Comparison of ENCODE assay signal across 22 cellular contexts in genomic region chr7:155392726-155393570, GRCh38.
DNase-seq lines count a peak whose midpoint lies in the region; ATAC-seq and TF ChIP-seq lines count a peak whose summit lies in the region.
"Had no signal": no experiment of that assay in that cellular context is flagged by ENCODE, and none has a peak within 500 bp of the region (broad histone marks: within the 10 kb centered on the region; RNA-seq: fewer than 3 reads in every experiment).

No MANE protein-coding gene starts in this region.

- RAD21 ChIA-PET in HCT116 (lab: Charles Lee; ENCODE audit: low non-redundant PET in 1 of 2, low total read pairs in 2 of 2, uncharacterized antibody in 2 of 2, unreplicated experiment in 2 of 2): no interaction called here

- no peak overlapping the region for H3K27ac ChIP-seq in HCT116 (ENCODE audit: low read depth, low read length)
- H3K27ac ChIP-seq: body of pancreas, heart right ventricle, lower lobe of right lung, SJCRH30, thoracic aorta had no signal

- H3K4me1 ChIP-seq in HCT116 (ENCODE audit: control insufficient read depth in 1 of 2, insufficient read depth in 2 of 2, low read length in 2 of 2): peaks cover 0 to 8% of the 10 kb centered on the region in 2 experiments; a peak in 2 of 4 replicates
- H3K4me1 ChIP-seq: body of pancreas, heart right ventricle, lower lobe of right lung, SJCRH30 had no signal

- H3K36me3 ChIP-seq in HCT116 (ENCODE audit: control insufficient read depth in 1 of 2, insufficient read depth in 2 of 2, low read length in 2 of 2): no peaks in the 10 kb centered on the region
- H3K36me3 ChIP-seq: heart right ventricle, lower lobe of right lung, MG63, SJCRH30, thoracic aorta had no signal

- peak; percentile 86 for ATAC-seq in HCT116
- peak; percentile 19 for ATAC-seq in left lobe of liver
- no peak for ATAC-seq in GM21717 (IDR thresholded peaks at IDR 0.05; ENCODE audit: unreplicated experiment)
- no peak for ATAC-seq in SK-N-SH treated with all-trans-retinoic acid at 6 μM for 48 hours
- ATAC-seq: body of pancreas, heart right ventricle, lower lobe of right lung had no signal

- POLR2A ChIA-PET in HCT116 (lab: Charles Lee): no interaction called here

- no TSS peak for BruUV-seq in HCT116 (replicated peaks; lab: Mats Ljungman, UMichigan)

- no peak for TF ChIP-seq RAD21 in HCT116 (IDR thresholded peaks at IDR 0.05; ENCODE audit: low read depth)

- intact Hi-C loops in HCT116 (cut with micrococcal nuclease): no loop called here

- TF ChIP-seq CTCF in HCT116 (IDR thresholded peaks at IDR 0.05 in 2 of 3, conservative IDR thresholded peaks at IDR 0.05 in 1 of 3; ENCODE audit: borderline replicate concordance in 1 of 3, insufficient read depth in 1 of 3, low read depth in 2 of 3, low read length in 2 of 3): no peak

- H4K20me1 ChIP-seq in HCT116 (ENCODE audit: insufficient read depth): no peaks in the 10 kb centered on the region

- H2AFZ ChIP-seq in HCT116 (ENCODE audit: low read depth, low read length, poor library complexity, severe bottlenecking): peak overlapping the region; percentile 26

- no peak for TF ChIP-seq POLR2A in HCT116 (IDR thresholded peaks at IDR 0.05; ENCODE audit: borderline replicate concordance, extremely low read depth, insufficient read depth, insufficient read length)

- no peak overlapping the region for H3K4me3 ChIP-seq in HCT116 (replicated peaks in 1 of 2; ENCODE audit: low read depth in 1 of 2, low read length in 2 of 2)
- H3K4me3 ChIP-seq: body of pancreas, heart right ventricle, lower lobe of right lung, MG63, SJCRH30, thoracic aorta had no signal

- peak overlapping the region; percentile 39 for H3K4me2 ChIP-seq in HCT116 (ENCODE audit: low read length)

- H3K27me3 ChIP-seq in HCT116 (ENCODE audit: insufficient read depth, low read length): no peaks in the 10 kb centered on the region
- H3K27me3 ChIP-seq: body of pancreas, MG63 had no signal

- no peaks in the 10 kb centered on the region for H3K79me2 ChIP-seq in HCT116 (ENCODE audit: insufficient read depth, low read length)

- peak; percentile 73 for DNase-seq in COR-L47 (lab: John Stamatoyannopoulos, UW)
- peak; percentile 38 for DNase-seq in HCT116 (ENCODE audit: low read depth, low spot score)
- peak; percentile 53 for DNase-seq in NCI-H69 (lab: John Stamatoyannopoulos, UW)
- DNase-seq in left lobe of liver (ENCODE audit: low spot score): no peak
- no peak for DNase-seq in activated CD4-positive, CD25-positive, alpha-beta regulatory T cell (lab: John Stamatoyannopoulos, UW)
- DNase-seq: activated naive CD8-positive, alpha-beta T cell treated with anti-CD3 and anti-CD28 coated beads, Interleukin-2, amount 10 ng/mL, durations not matched to agents 7 days and 5 days; activated T-cell treated with anti-CD3 and anti-CD28 coated beads, Interleukin-2, amount 50 U/mL, for 48 hours; body of pancreas; Calu3; heart right ventricle; immature natural killer cell; lower lobe of right lung; MG63; NCI-H1694 treated with DMSO at 0.1 percent for 48 hours; NCI-H524; nucleus accumbens; SJCRH30; stimulated activated CD4-positive, alpha-beta T cell treated with anti-CD3 and anti-CD28 coated beads, Interleukin-15, amount 100 ng/mL, for 24 hours; T-helper 2 cell had no signal

- no peaks in the 10 kb centered on the region for H3K9me2 ChIP-seq in HCT116 (ENCODE audit: insufficient read depth)

- H3K9ac ChIP-seq in HCT116 (ENCODE audit: low read length): no peak overlapping the region

- CTCF ChIA-PET in HCT116 (lab: Charles Lee): no interaction called here

- no peaks in the 10 kb centered on the region for H3K9me3 ChIP-seq in HCT116 (ENCODE audit: control insufficient read depth in 1 of 2, insufficient read depth in 1 of 2, low read depth in 1 of 2, low read length in 2 of 2)
- H3K9me3 ChIP-seq: body of pancreas, heart right ventricle, lower lobe of right lung, MG63, SJCRH30, thoracic aorta had no signal

TF ChIP-seq in HCT116, 20 proteins besides CTCF, POLR2A, EP300 and RAD21:
- TF ChIP-seq JUND (IDR thresholded peaks at IDR 0.05) (peak; percentile 45; the same call in 1 of the 2 replicates), MAX (IDR thresholded peaks at IDR 0.05) (0 out of 2 replicates have a peak, but pooled peaks have one; percentile 28), EZH2phosphoT487 (IDR thresholded peaks at IDR 0.05; ENCODE audit: borderline replicate concordance) (no peak)
TF ChIP-seq in HCT116: peak in this region for 2.

TF ChIP-seq in SK-N-SH treated with all-trans-retinoic acid at 6 μM for 48 hours, 23 proteins besides CTCF, POLR2A, EP300 and RAD21:
- TF ChIP-seq ARNTL (CRISPR knock-in tag; IDR thresholded peaks at IDR 0.05; ENCODE audit: borderline replicate concordance, low read depth): no peak
- no peak for TF ChIP-seq CREB5 (CRISPR knock-in tag; IDR thresholded peaks at IDR 0.05; ENCODE audit: low read depth)
- TF ChIP-seq RARB (CRISPR knock-in tag; IDR thresholded peaks at IDR 0.05): no peak
- no peak for TF ChIP-seq GLIS3 (CRISPR knock-in tag; IDR thresholded peaks at IDR 0.05)
- TF ChIP-seq PATZ1 (CRISPR knock-in tag; IDR thresholded peaks at IDR 0.05; ENCODE audit: borderline replicate concordance): no peak

Comparison
In these comparisons a context has a peak if more than half of its experiments do, and no peak if none do; other contexts are left out.
1. DNase-seq: peak in COR-L47 (single experiment), HCT116 (single experiment) and NCI-H69 (single experiment); none in left lobe of liver (single experiment) and activated CD4-positive, CD25-positive, alpha-beta regulatory T cell (0 of 4).
2. ATAC-seq: peak in HCT116 (single experiment) and left lobe of liver (single experiment); none in GM21717 (single experiment) and SK-N-SH treated with all-trans-retinoic acid at 6 μM for 48 hours (single experiment).